Comparison of ENCODE assay signal across 9 cellular contexts in the genomic region with DNA sequence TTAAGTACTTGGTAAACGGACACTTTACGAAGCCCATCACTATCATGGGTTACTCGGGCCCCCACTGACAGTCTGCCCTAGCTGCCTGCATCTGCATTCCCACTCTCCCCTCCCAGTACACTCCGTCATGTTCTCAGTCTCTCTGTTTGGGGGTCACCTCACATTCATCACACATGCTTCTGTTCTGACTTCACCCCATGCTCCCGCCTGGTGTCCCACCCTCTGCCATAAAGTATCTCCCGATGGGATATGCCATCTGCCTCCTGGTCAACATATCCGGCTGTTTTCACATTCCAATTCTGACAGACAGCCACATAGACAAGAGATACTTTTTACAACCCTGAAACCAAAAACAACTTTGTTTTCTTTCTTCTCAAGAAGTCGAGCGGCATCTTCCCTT. TPM values are rescaled to one million over a fixed set of nuclear protein-coding genes. Genes with fewer than 3 reads are reported as not detected.
DNase-seq lines count a peak whose midpoint lies in the region; ATAC-seq and TF ChIP-seq lines count a peak whose summit lies in the region.
"Had no signal": no experiment of that assay in that cellular context is flagged by ENCODE, and none has a peak within 500 bp of the region (broad histone marks: within the 10 kb centered on the region; RNA-seq: fewer than 3 reads in every experiment).

No MANE protein-coding gene starts in this region.

- peak overlapping the region; percentile 88 for H3K4me3 ChIP-seq in thoracic aorta

- H3K4me3 Mint-ChIP-seq in activated T-cell treated with anti-CD3 and anti-CD28 coated beads, Interleukin-2, amount 50 U/mL, for 4 hours, result peak overlapping the region; percentile 85
- H3K4me3 Mint-ChIP-seq in activated naive CD8-positive, alpha-beta T cell treated with anti-CD3 and anti-CD28 coated beads, Interleukin-2, amount 50 U/mL, for 24 hours, result peak overlapping the region; percentile 82
- peak overlapping the region; percentile 88 for H3K4me3 Mint-ChIP-seq in memory B cell

- no peaks in the 10 kb centered on the region for H3K9me3 Mint-ChIP-seq in activated T-cell treated with anti-CD3 and anti-CD28 coated beads, Interleukin-2, amount 50 U/mL, for 4 hours
- no peaks in the 10 kb centered on the region for H3K9me3 Mint-ChIP-seq in activated naive CD8-positive, alpha-beta T cell treated with anti-CD3 and anti-CD28 coated beads, Interleukin-2, amount 50 U/mL, for 24 hours
- H3K9me3 Mint-ChIP-seq in memory B cell, result peaks cover 2% of the 10 kb centered on the region
- H3K9me3 Mint-ChIP-seq: stimulated activated memory B cell treated with anti-CD40 and anti-IgM and Interleukin-4, amounts not matched to agents 10 μg/mL and 1 μg/mL and 100 μg/mL, for 72 hours had no signal

- peak overlapping the region; percentile 71 to 78 for H3K27ac ChIP-seq in thoracic aorta

- H3K27ac Mint-ChIP-seq in activated naive CD8-positive, alpha-beta T cell treated with anti-CD3 and anti-CD28 coated beads, Interleukin-2, amount 50 U/mL, for 24 hours, result no peak overlapping the region
- H3K27ac Mint-ChIP-seq in memory B cell, result no peak overlapping the region
- H3K27ac Mint-ChIP-seq: stimulated activated memory B cell treated with anti-CD40 and anti-IgM and Interleukin-4, amounts not matched to agents 10 μg/mL and 1 μg/mL and 100 μg/mL, for 72 hours had no signal

- H3K9me3 ChIP-seq in thoracic aorta, result no peaks in the 10 kb centered on the region

- no peak for DNase-seq in activated T-cell treated with anti-CD3 and anti-CD28 coated beads, Interleukin-2, amount 50 U/mL, for 4 hours
- DNase-seq in activated T-cell treated with anti-CD3 and anti-CD28 coated beads, Interleukin-2, amount 50 U/mL, for 1 hour, result no peak
- no peak for DNase-seq in activated naive CD8-positive, alpha-beta T cell treated with anti-CD3 and anti-CD28 coated beads, Interleukin-2, amount 50 U/mL, for 24 hours
- DNase-seq in memory B cell (ENCODE audit: low spot score in 2 of 2), result no peak
- no peak for DNase-seq in thoracic aorta (ENCODE audit: low spot score)
- no peak for DNase-seq in DMS153 (lab: John Stamatoyannopoulos, UW)

- H3K36me3 Mint-ChIP-seq in activated T-cell treated with anti-CD3 and anti-CD28 coated beads, Interleukin-2, amount 50 U/mL, for 4 hours (ENCODE audit: insufficient read depth), result no peaks in the 10 kb centered on the region
- H3K36me3 Mint-ChIP-seq in activated naive CD8-positive, alpha-beta T cell treated with anti-CD3 and anti-CD28 coated beads, Interleukin-2, amount 50 U/mL, for 24 hours (ENCODE audit: low read depth), result no peaks in the 10 kb centered on the region
- peaks cover under 1% of the 10 kb centered on the region for H3K36me3 Mint-ChIP-seq in memory B cell
- H3K36me3 Mint-ChIP-seq: stimulated activated memory B cell treated with anti-CD40 and anti-IgM and Interleukin-4, amounts not matched to agents 10 μg/mL and 1 μg/mL and 100 μg/mL, for 72 hours had no signal

- H3K36me3 ChIP-seq in thoracic aorta, result no peaks in the 10 kb centered on the region

- H3K27me3 Mint-ChIP-seq in activated T-cell treated with anti-CD3 and anti-CD28 coated beads, Interleukin-2, amount 50 U/mL, for 4 hours (ENCODE audit: low read depth), result peaks cover 34% of the 10 kb centered on the region
- H3K27me3 Mint-ChIP-seq in activated naive CD8-positive, alpha-beta T cell treated with anti-CD3 and anti-CD28 coated beads, Interleukin-2, amount 50 U/mL, for 24 hours, result peaks cover 40% of the 10 kb centered on the region
- H3K27me3 Mint-ChIP-seq in memory B cell, result peaks cover 29% of the 10 kb centered on the region

- H3K4me1 Mint-ChIP-seq in activated T-cell treated with anti-CD3 and anti-CD28 coated beads, Interleukin-2, amount 50 U/mL, for 4 hours (ENCODE audit: low read depth), result peaks cover 9% of the 10 kb centered on the region
- peaks cover 4% of the 10 kb centered on the region for H3K4me1 Mint-ChIP-seq in activated naive CD8-positive, alpha-beta T cell treated with anti-CD3 and anti-CD28 coated beads, Interleukin-2, amount 50 U/mL, for 24 hours
- peaks cover 9% of the 10 kb centered on the region for H3K4me1 Mint-ChIP-seq in memory B cell

- no peaks in the 10 kb centered on the region for H3K27me3 ChIP-seq in thoracic aorta (replicated peaks; ENCODE audit: insufficient read depth)

- TF ChIP-seq CTCF in thoracic aorta (IDR thresholded peaks at IDR 0.05), result no peak

- ATAC-seq in activated T-cell treated with anti-CD3 and anti-CD28 coated beads, Interleukin-2, amount 50 U/mL, for 4 hours, result no peak
- ATAC-seq in activated naive CD8-positive, alpha-beta T cell treated with anti-CD3 and anti-CD28 coated beads, Interleukin-2, amount 50 U/mL, for 24 hours, result no peak
- no peak for ATAC-seq in memory B cell (ENCODE audit: low read depth)
- ATAC-seq in thoracic aorta (ENCODE audit: insufficient number of reproducible peaks, low FRiP score, low read depth), result no peak
- ATAC-seq in HG02571 (IDR thresholded peaks at IDR 0.05; ENCODE audit: unreplicated experiment), result no peak
- no peak for ATAC-seq in GM21528 (IDR thresholded peaks at IDR 0.05; ENCODE audit: low FRiP score, unreplicated experiment)
- ATAC-seq: stimulated activated memory B cell treated with anti-CD40 and anti-IgM and Interleukin-4, amounts not matched to agents 10 μg/mL and 1 μg/mL and 100 μg/mL, for 72 hours had no signal

- peaks cover 33 to 62% of the 10 kb centered on the region in 2 donors for H3K4me1 ChIP-seq in thoracic aorta (ENCODE audit: control insufficient read depth in 1 of 2, low read depth in 2 of 2)

RNA-seq across cellular contexts. Expression of gene OLFML2B, which starts 1.0 kb away (rescaled TPM):
- 1 to 10 TPM; 1.3 to 2.0 (median 1.5) TPM for total RNA-seq in activated T-cell treated with anti-CD3 and anti-CD28 coated beads, Interleukin-2, amount 50 U/mL, for 4 hours
- 10 to 100 TPM; 32.2 to 46.6 TPM for total RNA-seq in thoracic aorta

RNA-seq across cellular contexts. Expression of gene NOS1AP, which starts 46.9 kb away (rescaled TPM):
- total RNA-seq in activated T-cell treated with anti-CD3 and anti-CD28 coated beads, Interleukin-2, amount 50 U/mL, for 4 hours, result under 1 TPM; 0.05 to 0.37 (median 0.13) TPM
- 10 to 100 TPM in 1 of 2 donors, 1 to 10 TPM in 1; 6.3 to 12.2 TPM for total RNA-seq in thoracic aorta

Comparison
In these comparisons a context has a peak if more than half of its experiments do, and no peak if none do; other contexts are left out.
1. RNA of gene OLFML2B, which starts 1.0 kb away (total RNA-seq): 32.2 to 46.6 TPM in thoracic aorta; 1.3 to 2.0 TPM in activated T-cell treated with anti-CD3 and anti-CD28 coated beads, Interleukin-2, amount 50 U/mL, for 4 hours; every median in the first group is over 10 times any median in the second.
2. RNA of gene NOS1AP, which starts 46.9 kb away (total RNA-seq): 6.3 to 12.2 TPM in thoracic aorta; 0.05 to 0.37 TPM in activated T-cell treated with anti-CD3 and anti-CD28 coated beads, Interleukin-2, amount 50 U/mL, for 4 hours; every median in the first group is over 4 times any median in the second.
3. Peak in every context shown above with its lines, with median percentiles within 50 percentile points of each other: H3K4me3 Mint-ChIP-seq.